Comparison of ENCODE assay signal across 8 cellular contexts in the genomic region with DNA sequence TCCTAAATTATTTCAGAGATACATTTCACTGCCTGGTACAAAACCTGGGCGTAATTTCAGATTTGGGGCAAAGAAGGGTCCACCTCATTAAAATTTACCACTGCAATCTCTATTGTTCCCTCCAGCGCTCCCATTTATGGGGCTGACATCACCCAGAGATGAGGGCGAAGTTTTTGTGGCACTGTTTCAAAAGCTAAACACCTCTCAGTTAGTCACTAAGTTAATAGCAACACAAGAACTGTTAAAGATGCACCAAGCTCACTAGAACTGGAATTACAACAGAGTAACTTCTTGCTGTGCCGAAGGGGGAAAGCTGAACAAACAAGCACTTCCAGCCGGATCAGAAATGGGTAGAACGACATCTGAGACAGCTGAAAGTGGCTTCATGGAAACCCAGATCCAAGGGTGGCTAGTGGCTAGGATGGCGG.
"Had no signal": no experiment of that assay in that cellular context is flagged by ENCODE, and none has a peak within 500 bp of the region (broad histone marks: within the 10 kb centered on the region; RNA-seq: fewer than 3 reads in every experiment).

No MANE protein-coding gene starts in this region.

- ATAC-seq: HCT116, K562 had no signal

- H3K36me3 ChIP-seq: HAP-1 had no signal

- DNase-seq: GOT3, H7, IMR-90, KG1 had no signal

- H3K4me1 ChIP-seq: HAP-1 had no signal

- FAIRE-seq: HTR-8/SVneo, K562 had no signal

- H3K9me3 ChIP-seq: HAP-1 had no signal

- H3K4me3 ChIP-seq: HAP-1, K562 had no signal
